ENCODE assay signal across 24 cellular contexts in genomic region chr3:126989316-126990023, GRCh38.
"Had no signal": no experiment of that assay in that cellular context is flagged by ENCODE, and none has a peak within 500 bp of the region (broad histone marks: within the 10 kb centered on the region; RNA-seq: fewer than 3 reads in every experiment).

No MANE protein-coding gene starts in this region.

- H3K4me1 Mint-ChIP-seq: endodermal cell, immature natural killer cell had no signal

- H3K27ac ChIP-seq: epithelial cell of prostate, esophagus squamous epithelium, heart left ventricle, hepatocyte, left lung, lower lobe of right lung had no signal

- H3K36me3 Mint-ChIP-seq: immature natural killer cell had no signal

- ATAC-seq: effector memory CD8-positive, alpha-beta T cell; esophagus mucosa; gastroesophageal sphincter; heart left ventricle; left lung; left ventricle myocardium superior; lower lobe of right lung had no signal

- H3K27ac Mint-ChIP-seq: dendritic cell treated with granulocyte-macrophage colony-stimulating factor and Interleukin-4, amounts not matched to agents 40 ng/mL and 50 ng/mL, for 4 days; effector memory CD8-positive, alpha-beta T cell; endodermal cell; immature natural killer cell; memory B cell had no signal

- H3K27me3 Mint-ChIP-seq: effector memory CD8-positive, alpha-beta T cell; memory B cell had no signal

- DNase-seq: cortex of kidney; effector CD8-positive, alpha-beta T cell; effector memory CD8-positive, alpha-beta T cell; endodermal cell; esophagus squamous epithelium; foreskin fibroblast; foreskin melanocyte; heart left ventricle; hypothalamus; immature natural killer cell; islet precursor cell; kidney; kidney glomerular epithelial cell; left ventricle myocardium superior; lower lobe of right lung; mesendoderm; midbrain had no signal

- H2AFZ ChIP-seq: hepatocyte had no signal

- H3K4me2 ChIP-seq: hepatocyte had no signal

- H3K4me3 ChIP-seq: esophagus squamous epithelium, gastroesophageal sphincter, heart left ventricle, hepatocyte, left lung, lower lobe of right lung had no signal

- H3K9me3 ChIP-seq: esophagus squamous epithelium, gastroesophageal sphincter, heart left ventricle, left lung, lower lobe of right lung had no signal

- H3K9me3 Mint-ChIP-seq: dendritic cell treated with granulocyte-macrophage colony-stimulating factor and Interleukin-4, amounts not matched to agents 40 ng/mL and 50 ng/mL, for 4 days; effector memory CD8-positive, alpha-beta T cell; endodermal cell; immature natural killer cell; memory B cell had no signal

- H3K4me3 Mint-ChIP-seq: dendritic cell treated with granulocyte-macrophage colony-stimulating factor and Interleukin-4, amounts not matched to agents 40 ng/mL and 50 ng/mL, for 4 days; effector memory CD8-positive, alpha-beta T cell; endodermal cell; immature natural killer cell; memory B cell had no signal

- H3K27me3 ChIP-seq: esophagus squamous epithelium, gastroesophageal sphincter, heart left ventricle, hepatocyte had no signal
